8 cellular contexts compared by ENCODE assay signal in the genomic region with DNA sequence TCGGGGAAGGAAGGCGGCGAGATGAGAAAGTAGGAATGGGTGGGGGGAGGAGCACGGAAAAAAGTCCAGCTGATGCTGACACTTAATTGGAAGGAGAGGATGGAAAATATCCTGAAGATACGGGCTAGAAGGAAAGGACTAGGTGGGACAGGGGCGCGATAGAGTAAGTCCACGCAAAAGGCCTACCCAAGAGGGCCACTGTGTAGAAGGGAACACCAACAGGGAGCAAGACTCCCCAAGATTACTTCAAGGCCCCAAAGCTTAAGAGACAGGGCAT. TPM values are rescaled to one million over a fixed set of nuclear protein-coding genes. Genes with fewer than 3 reads are reported as not detected.
DNase-seq lines count a peak whose midpoint lies in the region; TF ChIP-seq lines count a peak whose summit lies in the region.

No MANE protein-coding gene starts in this region.

- no peak for DNase-seq in activated CD4-positive, alpha-beta T cell treated with anti-CD3 and anti-CD28 coated beads, Interleukin-2, amount 10 ng/mL, durations not matched to agents 7 days and 5 days
- no peak for DNase-seq in activated CD4-positive, alpha-beta T cell treated with anti-CD3 and anti-CD28 coated beads, Interleukin-2, amount 50 U/mL, for 1 hour
- DNase-seq in SK-N-DZ (ENCODE audit: low spot score) (peak; percentile 38), fibroblast of lung (ENCODE audit: low read depth in 2 of 2) (peak; percentile 14 to 28), mesenteric fat pad (ENCODE audit: low spot score) (no peak), GM10248 (ENCODE audit: extremely low spot score) (no peak), cerebellar cortex (ENCODE audit: low spot score) (no peak)

- H3K27ac Mint-ChIP-seq in activated CD4-positive, alpha-beta T cell treated with anti-CD3 and anti-CD28 coated beads, Interleukin-2, amount 10 ng/mL, durations not matched to agents 7 days and 5 days: peak overlapping the region; percentile 98

- peak overlapping the region; percentile 89 for H3K4me2 ChIP-seq in fibroblast of lung (ENCODE audit: extremely low read depth, insufficient read depth, low read length)

- H3K36me3 ChIP-seq in fibroblast of lung (ENCODE audit: control insufficient read depth, insufficient read depth, low read length): no peaks in the 10 kb centered on the region
- H3K36me3 ChIP-seq in neutrophil: peaks cover 6% of the 10 kb centered on the region

- H3K4me3 Mint-ChIP-seq in activated CD4-positive, alpha-beta T cell treated with anti-CD3 and anti-CD28 coated beads, Interleukin-2, amount 10 ng/mL, durations not matched to agents 7 days and 5 days: peak overlapping the region; percentile 99

- H3K36me3 Mint-ChIP-seq in activated CD4-positive, alpha-beta T cell treated with anti-CD3 and anti-CD28 coated beads, Interleukin-2, amount 10 ng/mL, durations not matched to agents 7 days and 5 days (ENCODE audit: low read depth): peaks cover 15% of the 10 kb centered on the region

- peak overlapping the region; percentile 97 for H3K27ac ChIP-seq in fibroblast of lung (ENCODE audit: insufficient read depth, low read length)
- H3K27ac ChIP-seq in neutrophil: peak overlapping the region; percentile 99

- H3K4me1 ChIP-seq in fibroblast of lung (ENCODE audit: control insufficient read depth, extremely low read depth, insufficient read depth, low read length) (peaks cover 2% of the 10 kb centered on the region), neutrophil (ENCODE audit: control insufficient read depth in 1 of 2, insufficient read depth in 1 of 2, low read depth in 1 of 2, low read length in 1 of 2) (peaks cover 23 to 27% of the 10 kb centered on the region in 2 experiments)

- H2AFZ ChIP-seq in fibroblast of lung (ENCODE audit: low read length): peak overlapping the region; percentile 77

- CTCF ChIA-PET in activated CD4-positive, alpha-beta T cell treated with anti-CD3 and anti-CD28 coated beads, Interleukin-2, amount 10 ng/mL, durations not matched to agents 7 days and 5 days (lab: Charles Lee): interaction anchor here (0.6 to 0.7 kb wide), 2 partner anchors 155 to 197 kb away, joined by 3 read pairs; no protein-coding TSS in a partner anchor
- CTCF ChIA-PET in GM10248 (lab: Yijun Ruan, JAX): no interaction called here

- H3K4me1 Mint-ChIP-seq in activated CD4-positive, alpha-beta T cell treated with anti-CD3 and anti-CD28 coated beads, Interleukin-2, amount 10 ng/mL, durations not matched to agents 7 days and 5 days: peaks cover 46% of the 10 kb centered on the region

- peak overlapping the region; percentile 98 for H3K9ac ChIP-seq in fibroblast of lung (ENCODE audit: insufficient read depth, low read length)

- peaks cover 55% of the 10 kb centered on the region for H3K79me2 ChIP-seq in fibroblast of lung (ENCODE audit: control insufficient read depth, insufficient read depth, low read length)

- no peaks in the 10 kb centered on the region for H4K20me1 ChIP-seq in fibroblast of lung (ENCODE audit: control insufficient read depth, extremely low read depth, insufficient read depth, low read length)

- H3K9me3 ChIP-seq in fibroblast of lung (ENCODE audit: control insufficient read depth, insufficient read depth, low read depth, low read length) (no peaks in the 10 kb centered on the region), neutrophil (no peaks in the 10 kb centered on the region)

- H3K4me3 ChIP-seq in fibroblast of lung (replicated peaks in 1 of 4; ENCODE audit: control extremely low read depth in 1 of 4, insufficient read depth in 1 of 4, low read depth in 3 of 4, low read length in 4 of 4) (peak overlapping the region; percentile 96 to 100 (median 98)), neutrophil (ENCODE audit: low read depth in 1 of 2, low read length in 1 of 2) (peak overlapping the region; percentile 91)

- H3K9me3 Mint-ChIP-seq in activated CD4-positive, alpha-beta T cell treated with anti-CD3 and anti-CD28 coated beads, Interleukin-2, amount 10 ng/mL, durations not matched to agents 7 days and 5 days: no peaks in the 10 kb centered on the region

- no peak for TF ChIP-seq CTCF in fibroblast of lung (conservative IDR thresholded peaks at IDR 0.05 in 1 of 2, IDR thresholded peaks at IDR 0.05 in 1 of 2; ENCODE audit: low read depth in 1 of 2, low read length in 2 of 2)
- TF ChIP-seq CTCF in neutrophil (IDR thresholded peaks at IDR 0.05): no peak
- TF ChIP-seq CTCF in GM10248 (IDR thresholded peaks at IDR 0.05; ENCODE audit: control extremely low read depth, extremely low read depth, low read depth, missing control alignments): no peak

- POLR2A ChIA-PET in activated CD4-positive, alpha-beta T cell treated with anti-CD3 and anti-CD28 coated beads, Interleukin-2, amount 10 ng/mL, durations not matched to agents 7 days and 5 days (lab: Charles Lee): no interaction called here
- POLR2A ChIA-PET in GM10248 (lab: Yijun Ruan, JAX): interaction anchor here (0.5 kb wide), 1 partner anchor 310 kb away, joined by 3 read pairs; no protein-coding TSS in a partner anchor

- H3K27me3 ChIP-seq in fibroblast of lung (ENCODE audit: control insufficient read depth, insufficient read depth, low read length): no peaks in the 10 kb centered on the region
- H3K27me3 ChIP-seq in neutrophil: no peaks in the 10 kb centered on the region

- no peaks in the 10 kb centered on the region for H3K27me3 Mint-ChIP-seq in activated CD4-positive, alpha-beta T cell treated with anti-CD3 and anti-CD28 coated beads, Interleukin-2, amount 10 ng/mL, durations not matched to agents 7 days and 5 days

RNA-seq across cellular contexts. Expression of a gene that starts 0.8 kb away (rescaled TPM):
- 10 to 100 TPM; 25.6 to 29.4 TPM for total RNA-seq in activated CD4-positive, alpha-beta T cell treated with anti-CD3 and anti-CD28 coated beads, Interleukin-2, amount 10 ng/mL, durations not matched to agents 7 days and 5 days
- polyA plus RNA-seq in SK-N-DZ (2014; cell fraction: cytosol; rRNA removed): 28.0 and 30.2 TPM in 2 replicates
- 22.2 and 33.9 TPM in 2 replicates for polyA plus RNA-seq in SK-N-DZ (2014; cell fraction: nucleus; rRNA removed)
- total RNA-seq in fibroblast of lung (46.0 and 58.1 TPM in 2 replicates), mesenteric fat pad (45.8 TPM)
- 25.3 and 45.0 TPM in 2 replicates for polyA plus RNA-seq in fibroblast of lung
- 22.1 and 25.1 TPM in 2 replicates for polyA plus RNA-seq in fibroblast of lung (2012)
- 5.0 and 13.1 TPM in 2 replicates for polyA minus RNA-seq in fibroblast of lung (ENCODE audit: low replicate concordance)

Comparison
In these comparisons a context has a peak if more than half of its experiments do, and no peak if none do; other contexts are left out.
1. DNase-seq: peak in SK-N-DZ (single experiment) and fibroblast of lung (2 of 2); none in activated CD4-positive, alpha-beta T cell treated with anti-CD3 and anti-CD28 coated beads, Interleukin-2, amount 10 ng/mL, durations not matched to agents 7 days and 5 days (single experiment), activated CD4-positive, alpha-beta T cell treated with anti-CD3 and anti-CD28 coated beads, Interleukin-2, amount 50 U/mL, for 1 hour (single experiment), mesenteric fat pad (single experiment), GM10248 (single experiment) and cerebellar cortex (single experiment).